In genomic region chr14:104953896-104954656, GRCh38 we compare ENCODE assay signal across 1 cellular context.
TF ChIP-seq lines count a peak whose summit lies in the region.

No MANE protein-coding gene starts in this region.

TF ChIP-seq in HepG2, 621 proteins besides CTCF, POLR2A, EP300 and RAD21:
- TF ChIP-seq MYPOP (CRISPR knock-in tag; IDR thresholded peaks at IDR 0.05), result no peak
- no peak for TF ChIP-seq KMT2B (CRISPR knock-in tag; IDR thresholded peaks at IDR 0.05)
- no peak for TF ChIP-seq ZNF773 (CRISPR knock-in tag; IDR thresholded peaks at IDR 0.05; ENCODE audit: borderline replicate concordance)
- no peak for TF ChIP-seq RXRA (CRISPR knock-in tag; IDR thresholded peaks at IDR 0.05)
- TF ChIP-seq CREB3 (CRISPR knock-in tag; IDR thresholded peaks at IDR 0.05), result no peak
- TF ChIP-seq SRSF1 (optimal IDR thresholded peaks at IDR 0.05; ENCODE audit: low read depth, low read length), result no peak
- no peak for TF ChIP-seq ZBTB3 (CRISPR knock-in tag; IDR thresholded peaks at IDR 0.05; ENCODE audit: borderline replicate concordance, low read depth)
